ENCODE assay signal across 13 cellular contexts in genomic region chr1:116710326-116711060, GRCh38. TPM values are rescaled to one million over a fixed set of nuclear protein-coding genes. Genes with fewer than 3 reads are reported as not detected.
DNase-seq lines count a peak whose midpoint lies in the region; ATAC-seq lines count a peak whose summit lies in the region.
"Had no signal": no experiment of that assay in that cellular context is flagged by ENCODE, and none has a peak within 500 bp of the region (broad histone marks: within the 10 kb centered on the region; RNA-seq: fewer than 3 reads in every experiment).

No MANE protein-coding gene starts in this region.

- no peak for ATAC-seq in activated T-cell treated with anti-CD3 and anti-CD28 coated beads, Interleukin-2, amount 50 U/mL, for 4 hours

- no peaks in the 10 kb centered on the region for H3K36me3 Mint-ChIP-seq in activated T-cell treated with anti-CD3 and anti-CD28 coated beads, Interleukin-2, amount 50 U/mL, for 4 hours (ENCODE audit: insufficient read depth)
- H3K36me3 Mint-ChIP-seq: CD4-positive, alpha-beta memory T cell had no signal

- DNase-seq in NCI-H1417 (lab: John Stamatoyannopoulos, UW) (peak; percentile 43 to 89 (median 54)), NCI-H69 (lab: John Stamatoyannopoulos, UW) (peak; percentile 74), epithelial cell of prostate (ENCODE audit: low read depth, low spot score) (no peak), trophoblast cell (no peak), HK-2 (ENCODE audit: unreplicated experiment) (no peak), iPS-NIHi11 (ENCODE audit: low spot score) (no peak)
- DNase-seq in activated T-cell treated with anti-CD3 and anti-CD28 coated beads, Interleukin-2, amount 50 U/mL, for 4 hours: no peak
- DNase-seq: CD4-positive, alpha-beta memory T cell; NK-92 treated with Interleukin-12 subunit alpha and Interleukin-12 subunit beta, amount 100 ng/mL, for 24 hours had no signal

- no peaks in the 10 kb centered on the region for H3K79me2 ChIP-seq in trophoblast cell (ENCODE audit: control insufficient read depth, insufficient read depth, low read length, poor library complexity)

- H3K27ac ChIP-seq in epithelial cell of prostate (peak overlapping the region; percentile 28), trophoblast cell (ENCODE audit: low read depth, low read length) (no peak overlapping the region)

- H2AFZ ChIP-seq in trophoblast cell (ENCODE audit: insufficient read depth, low read length, poor library complexity): no peak overlapping the region

- H3K36me3 ChIP-seq in trophoblast cell (ENCODE audit: control insufficient read depth in 1 of 2, insufficient read depth in 2 of 2, low read length in 2 of 2): no peaks in the 10 kb centered on the region

- H2BK5ac ChIP-seq in trophoblast cell (ENCODE audit: low read depth, low read length, poor library complexity): no peak overlapping the region

- H3K9me3 Mint-ChIP-seq in activated T-cell treated with anti-CD3 and anti-CD28 coated beads, Interleukin-2, amount 50 U/mL, for 4 hours: no peaks in the 10 kb centered on the region
- H3K9me3 Mint-ChIP-seq: activated T-helper 17 cell treated with anti-CD3 and anti-CD28 coated beads, Interleukin-2, amount 50 U/mL, for 72 hours had no signal

- H3K79me1 ChIP-seq in trophoblast cell (ENCODE audit: low read length): no peaks in the 10 kb centered on the region

- no peak overlapping the region for H3K18ac ChIP-seq in trophoblast cell (ENCODE audit: low read length)

- H3K4me3 Mint-ChIP-seq in activated T-cell treated with anti-CD3 and anti-CD28 coated beads, Interleukin-2, amount 50 U/mL, for 4 hours: no peak overlapping the region
- H3K4me3 Mint-ChIP-seq: activated CD4-positive, alpha-beta T cell treated with anti-CD3 and anti-CD28 coated beads for 36 hours; activated T-helper 17 cell treated with anti-CD3 and anti-CD28 coated beads, Interleukin-2, amount 50 U/mL, for 72 hours; CD4-positive, alpha-beta memory T cell had no signal

- no peak overlapping the region for H4K8ac ChIP-seq in trophoblast cell (ENCODE audit: low read depth, low read length)

- H2AK5ac ChIP-seq in trophoblast cell (ENCODE audit: low read length): peak overlapping the region; percentile 18

- H3K27me3 ChIP-seq in trophoblast cell (ENCODE audit: insufficient read depth, low read length): no peaks in the 10 kb centered on the region

- H4K12ac ChIP-seq in trophoblast cell (ENCODE audit: low read depth, low read length): no peak overlapping the region

- no peak overlapping the region for H3K4ac ChIP-seq in trophoblast cell (ENCODE audit: low read depth, low read length)

- no peak overlapping the region for H3K9ac ChIP-seq in trophoblast cell (ENCODE audit: low read length)

- H3K27me3 Mint-ChIP-seq in activated T-cell treated with anti-CD3 and anti-CD28 coated beads, Interleukin-2, amount 50 U/mL, for 4 hours (ENCODE audit: low read depth): peaks cover 9% of the 10 kb centered on the region

- no peak overlapping the region for H3K23ac ChIP-seq in trophoblast cell (ENCODE audit: low read length)

- H3K4me3 ChIP-seq in trophoblast cell (ENCODE audit: low read depth, low read length): no peak overlapping the region

- WGBS in trophoblast cell (ENCODE audit: extremely low coverage, insufficient coverage, insufficient read length): no CpG with 5 or more reads among the region's 3 CpGs

- peaks cover 12 to 20% of the 10 kb centered on the region in 2 experiments for H3K4me1 ChIP-seq in trophoblast cell (ENCODE audit: control insufficient read depth in 1 of 2, insufficient read depth in 2 of 2, low read length in 2 of 2)

- peaks cover 2% of the 10 kb centered on the region for H3K9me3 ChIP-seq in trophoblast cell (ENCODE audit: insufficient read depth, low read depth, low read length)

- no peak overlapping the region for H3K4me2 ChIP-seq in trophoblast cell (ENCODE audit: low read length)

- H3K4me1 Mint-ChIP-seq in activated T-cell treated with anti-CD3 and anti-CD28 coated beads, Interleukin-2, amount 50 U/mL, for 4 hours (ENCODE audit: low read depth): peaks cover 2% of the 10 kb centered on the region

- H2BK12ac ChIP-seq in trophoblast cell (ENCODE audit: low read length): no peak overlapping the region

- no peak overlapping the region for H2BK120ac ChIP-seq in trophoblast cell (ENCODE audit: insufficient read depth, low read length, poor library complexity)

- no peak overlapping the region for H4K91ac ChIP-seq in trophoblast cell (ENCODE audit: low read depth, low read length)

- peak overlapping the region; percentile 6 for H3K14ac ChIP-seq in trophoblast cell (ENCODE audit: low read length)

RNA-seq across cellular contexts. Expression of gene IGSF3, which starts 43.0 kb away (rescaled TPM):
- polyA plus RNA-seq in trophoblast cell (2013): 74.5 and 75.3 TPM in 2 replicates
- 1 to 10 TPM; 4.0 to 7.6 (median 4.8) TPM for total RNA-seq in activated T-cell treated with anti-CD3 and anti-CD28 coated beads, Interleukin-2, amount 50 U/mL, for 4 hours
- polyA plus RNA-seq: CD4-positive, alpha-beta memory T cell had no signal

RNA-seq across cellular contexts. Expression of gene CD2, which starts 43.7 kb away (rescaled TPM):
- not detected in 2 replicates for polyA plus RNA-seq in trophoblast cell (2013)
- total RNA-seq in activated T-cell treated with anti-CD3 and anti-CD28 coated beads, Interleukin-2, amount 50 U/mL, for 4 hours: 100 to 1,000 TPM; 353 to 393 (median 374) TPM
- total RNA-seq: epithelial cell of proximal tubule, M059J had no signal

Comparison
In these comparisons a context has a peak if more than half of its experiments do, and no peak if none do; other contexts are left out.
1. DNase-seq: peak in NCI-H1417 (3 of 3) and NCI-H69 (single experiment); none in epithelial cell of prostate (single experiment), trophoblast cell (0 of 2), HK-2 (single experiment), iPS-NIHi11 (single experiment) and activated T-cell treated with anti-CD3 and anti-CD28 coated beads, Interleukin-2, amount 50 U/mL, for 4 hours (single experiment).